ENCODE assay signal across 29 cellular contexts in the genomic region with DNA sequence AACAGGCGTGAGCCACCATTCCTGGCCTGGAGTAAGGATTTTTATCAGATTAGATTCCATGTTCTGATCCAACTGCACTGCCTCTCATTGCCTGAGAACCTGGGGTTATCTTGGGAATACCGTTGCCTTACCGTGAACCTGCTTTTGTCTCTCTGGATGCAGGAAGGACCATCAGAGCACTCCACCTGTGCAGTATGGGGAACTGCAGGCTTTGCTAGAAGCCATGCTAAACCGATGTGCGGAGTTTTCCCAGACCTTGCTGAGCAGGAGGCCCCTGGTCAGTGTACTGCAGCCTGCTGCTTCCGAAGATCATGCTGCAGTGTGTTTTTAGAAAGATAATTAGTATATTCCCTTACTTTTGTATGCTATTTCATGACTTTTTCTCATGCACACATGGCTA. TPM values are rescaled to one million over a fixed set of nuclear protein-coding genes. Genes with fewer than 3 reads are reported as not detected.
DNase-seq lines count a peak whose midpoint lies in the region; ATAC-seq, FAIRE-seq and TF ChIP-seq lines count a peak whose summit lies in the region.
"Had no signal": no experiment of that assay in that cellular context is flagged by ENCODE, and none has a peak within 500 bp of the region (broad histone marks: within the 10 kb centered on the region; RNA-seq: fewer than 3 reads in every experiment).

No MANE protein-coding gene starts in this region.

- TF ChIP-seq EP300 in HepG2 (IDR thresholded peaks at IDR 0.05; ENCODE audit: low read depth in 2 of 2, low read length in 2 of 2), result no peak
- TF ChIP-seq EP300 in HepG2 (CRISPR knock-in tag; IDR thresholded peaks at IDR 0.05; ENCODE audit: borderline replicate concordance), result no peak

- H3K27ac Mint-ChIP-seq in activated naive CD4-positive, alpha-beta T cell treated with anti-CD3 and anti-CD28 coated beads for 36 hours, result no peak overlapping the region
- H3K27ac Mint-ChIP-seq: activated B cell treated with CpG ODN at 0.5 μM for 24 hours; activated CD4-positive, alpha-beta T cell treated with anti-CD3 and anti-CD28 coated beads, Interleukin-2, amount 10 ng/mL, durations not matched to agents 7 days and 5 days; activated naive CD4-positive, alpha-beta T cell treated with anti-CD3 and anti-CD28 coated beads, Interleukin-2, amount 50 U/mL, for 72 hours; CD4-positive, alpha-beta T cell; IgD-negative memory B cell had no signal

- no peak for TF ChIP-seq CTCF in HepG2 (CRISPR knock-in tag; IDR thresholded peaks at IDR 0.05)
- no peak for TF ChIP-seq CTCF in right lobe of liver (IDR thresholded peaks at IDR 0.05)
- TF ChIP-seq CTCF in WERI-Rb-1 (IDR thresholded peaks at IDR 0.05; ENCODE audit: low read depth, low read length), result peak; percentile 60
- no peak for TF ChIP-seq CTCF in uterus (IDR thresholded peaks at IDR 0.05)

- peaks cover 6% of the 10 kb centered on the region for H3K4me1 Mint-ChIP-seq in activated naive CD4-positive, alpha-beta T cell treated with anti-CD3 and anti-CD28 coated beads for 36 hours (ENCODE audit: low read depth)

- H2AFZ ChIP-seq in HepG2 (ENCODE audit: low read length), result no peak overlapping the region

- CTCF ChIA-PET in HepG2 (lab: Yijun Ruan, JAX; ENCODE audit: low intra/inter-chr PET ratio, low total read pairs), result no interaction called here
- CTCF ChIA-PET in activated naive CD4-positive, alpha-beta T cell treated with anti-CD3 and anti-CD28 coated beads for 36 hours (lab: Charles Lee), result interaction anchor here (0.6 kb wide), 1 partner anchor 127 kb away, joined by 3 read pairs; no protein-coding TSS in a partner anchor

- H3K4me1 ChIP-seq in HepG2 (ENCODE audit: insufficient read depth, low read length) (no peaks in the 10 kb centered on the region), right lobe of liver (no peaks in the 10 kb centered on the region), uterus (no peaks in the 10 kb centered on the region)
- H3K4me1 ChIP-seq: left ventricle myocardium inferior, right atrium auricular region had no signal

- DNase-seq in HepG2 (ENCODE audit: low spot score) (no peak), right lobe of liver (no peak), WERI-Rb-1 (peak; percentile 67), iPS DF 4.7 (ENCODE audit: extremely low read depth, low spot score) (peak; percentile 7), uterus (no peak), HT-29 (ENCODE audit: low spot score) (no peak)
- no peak for DNase-seq in activated naive CD4-positive, alpha-beta T cell treated with anti-CD3 and anti-CD28 coated beads for 36 hours
- DNase-seq: activated B cell treated with CpG ODN at 0.5 μM for 24 hours; activated CD4-positive, alpha-beta T cell treated with anti-CD3 and anti-CD28 coated beads, Interleukin-2, amount 10 ng/mL, durations not matched to agents 7 days and 5 days; amygdala; CD4-positive, alpha-beta T cell; effector CD4-positive, alpha-beta T cell; HCEC 1CT; hippocampal formation; islet precursor cell; left ventricle myocardium inferior; NCI-H1105 treated with DMSO at 0.1 percent for 48 hours; NCI-H2029; NCI-H226; NCI-H69; stimulated activated naive CD4-positive, alpha-beta T cell treated with Interleukin-2 at 50 U/mL for 16 hours had no signal

- no peaks in the 10 kb centered on the region for H3K27me3 Mint-ChIP-seq in activated naive CD4-positive, alpha-beta T cell treated with anti-CD3 and anti-CD28 coated beads for 36 hours (ENCODE audit: low read depth)
- H3K27me3 Mint-ChIP-seq: activated B cell treated with CpG ODN at 0.5 μM for 24 hours, IgD-negative memory B cell had no signal

- intact Hi-C loops in HepG2 (cut with micrococcal nuclease; ENCODE audit: unreplicated experiment), result no loop called here
- intact Hi-C loops in right lobe of liver (cut with DNase I), result loop anchor here in 1 of 2 donors (10.0 kb wide), 1 partner anchor 202 kb away; a partner anchor contains a TSS
- intact Hi-C loops in activated naive CD4-positive, alpha-beta T cell treated with anti-CD3 and anti-CD28 coated beads for 36 hours (cut with micrococcal nuclease), result no loop called here
- intact Hi-C loops in uterus (cut with DNase I; ENCODE audit: low total_unique reads), result no loop called here

- in situ Hi-C loops in HepG2 (cut with HindIII; ENCODE audit: extremely low pct_ligation_motif_present, low pct_unique_long_range_greater_than_20kb), result no loop called here

- peak; percentile 86 for ATAC-seq in HepG2
- ATAC-seq in right lobe of liver, result no peak
- ATAC-seq: activated naive CD4-positive, alpha-beta T cell treated with anti-CD3 and anti-CD28 coated beads, Interleukin-2, amount 50 U/mL, for 72 hours; GM12878 had no signal

- TF ChIP-seq POLR2A in HepG2 (IDR thresholded peaks at IDR 0.05; ENCODE audit: insufficient read depth in 1 of 2, low read depth in 2 of 2, low read length in 2 of 2), result no peak
- TF ChIP-seq POLR2A in right lobe of liver (IDR thresholded peaks at IDR 0.05), result no peak
- TF ChIP-seq POLR2A in uterus (IDR thresholded peaks at IDR 0.05), result no peak

- H3K27ac ChIP-seq in HepG2 (ENCODE audit: extremely low read length, insufficient read depth, low read length) (no peak overlapping the region), right lobe of liver (no peak overlapping the region), WERI-Rb-1 (no peak overlapping the region), uterus (no peak overlapping the region)
- H3K27ac ChIP-seq: epithelial cell of prostate, left ventricle myocardium inferior, right atrium auricular region had no signal

- no peaks in the 10 kb centered on the region for H4K20me1 ChIP-seq in HepG2 (ENCODE audit: insufficient read depth, low read length)

- POLR2A ChIA-PET in HepG2 (lab: Yijun Ruan, JAX), result no interaction called here

- H3K4me2 ChIP-seq in HepG2 (ENCODE audit: low read depth, low read length), result no peak overlapping the region
- H3K4me2 ChIP-seq: smooth muscle cell had no signal

- H3K27me3 ChIP-seq in HepG2 (ENCODE audit: control insufficient read depth in 1 of 2, insufficient read depth in 2 of 2, low read length in 2 of 2) (peaks cover 0 to 12% of the 10 kb centered on the region in 2 experiments; a peak in 2 of 5 replicates), right lobe of liver (no peaks in the 10 kb centered on the region), WERI-Rb-1 (ENCODE audit: insufficient read depth, low read depth, severe bottlenecking) (no peaks in the 10 kb centered on the region), uterus (no peaks in the 10 kb centered on the region)
- H3K27me3 ChIP-seq: right atrium auricular region had no signal

- H3K36me3 ChIP-seq in HepG2 (replicated peaks in 1 of 2; ENCODE audit: control insufficient read depth in 1 of 2, insufficient read depth in 2 of 2, low read length in 2 of 2) (no peaks in the 10 kb centered on the region), right lobe of liver (no peaks in the 10 kb centered on the region), WERI-Rb-1 (no peaks in the 10 kb centered on the region), uterus (no peaks in the 10 kb centered on the region)
- H3K36me3 ChIP-seq: left ventricle myocardium inferior, right atrium auricular region had no signal

- 7% methylated on average over 6 of the region's 6 CpGs for WGBS in HepG2 (ENCODE audit: low lambda C conversion rate)
- WGBS in right lobe of liver (ENCODE audit: insufficient coverage, low coverage, low lambda C conversion rate, missing lambda C conversion rate), result 42% methylated on average over 6 of the region's 6 CpGs

- FAIRE-seq in HepG2 (lab: Jason Lieb, UNC), result no peak
- FAIRE-seq: GM12878, RCC 7860 had no signal

- H3K4me3 ChIP-seq in HepG2 (replicated peaks in 1 of 3; ENCODE audit: insufficient read depth in 1 of 3, low read depth in 2 of 3, low read length in 3 of 3), result no peak overlapping the region
- H3K4me3 ChIP-seq in right lobe of liver, result no peak overlapping the region
- peak overlapping the region; percentile 6; the same call in 1 of the 2 replicates for H3K4me3 ChIP-seq in WERI-Rb-1 (ENCODE audit: low read depth, low read length)
- H3K4me3 ChIP-seq in uterus, result no peak overlapping the region
- H3K4me3 ChIP-seq: GM12878, left ventricle myocardium inferior, right atrium auricular region, smooth muscle cell had no signal

- no peak for TF ChIP-seq RAD21 in HepG2 (CRISPR knock-in tag; IDR thresholded peaks at IDR 0.05)

- H3K9me3 Mint-ChIP-seq in activated naive CD4-positive, alpha-beta T cell treated with anti-CD3 and anti-CD28 coated beads for 36 hours, result no peaks in the 10 kb centered on the region
- H3K9me3 Mint-ChIP-seq: activated B cell treated with CpG ODN at 0.5 μM for 24 hours; activated CD4-positive, alpha-beta T cell treated with anti-CD3 and anti-CD28 coated beads, Interleukin-2, amount 10 ng/mL, durations not matched to agents 7 days and 5 days; activated naive CD4-positive, alpha-beta T cell treated with anti-CD3 and anti-CD28 coated beads, Interleukin-2, amount 50 U/mL, for 72 hours; CD4-positive, alpha-beta T cell; IgD-negative memory B cell had no signal

- no peaks in the 10 kb centered on the region for H3K36me3 Mint-ChIP-seq in activated naive CD4-positive, alpha-beta T cell treated with anti-CD3 and anti-CD28 coated beads for 36 hours (ENCODE audit: low read depth)
- H3K36me3 Mint-ChIP-seq: activated naive CD4-positive, alpha-beta T cell treated with anti-CD3 and anti-CD28 coated beads, Interleukin-2, amount 50 U/mL, for 72 hours; IgD-negative memory B cell had no signal

- H3K9me3 ChIP-seq in HepG2 (ENCODE audit: low read length) (no peaks in the 10 kb centered on the region), right lobe of liver (no peaks in the 10 kb centered on the region), WERI-Rb-1 (ENCODE audit: severe bottlenecking) (no peaks in the 10 kb centered on the region), uterus (no peaks in the 10 kb centered on the region)
- H3K9me3 ChIP-seq: left ventricle myocardium inferior, right atrium auricular region had no signal

- H3K79me2 ChIP-seq in HepG2 (ENCODE audit: insufficient read depth, low read length), result no peaks in the 10 kb centered on the region

- no peak overlapping the region for H3K9ac ChIP-seq in HepG2 (ENCODE audit: insufficient read depth, low read depth, low read length)

- BruUV-seq in HepG2 (replicated peaks; lab: Mats Ljungman, UMichigan), result no TSS peak

- H3K4me3 Mint-ChIP-seq in activated naive CD4-positive, alpha-beta T cell treated with anti-CD3 and anti-CD28 coated beads for 36 hours, result no peak overlapping the region
- H3K4me3 Mint-ChIP-seq: activated B cell treated with CpG ODN at 0.5 μM for 24 hours; activated CD4-positive, alpha-beta T cell treated with anti-CD3 and anti-CD28 coated beads, Interleukin-2, amount 10 ng/mL, durations not matched to agents 7 days and 5 days; CD4-positive, alpha-beta T cell had no signal

RNA-seq across cellular contexts. Expression of a gene that starts 43.6 kb away (rescaled TPM):
- total RNA-seq in HepG2 (2016; rRNA removed; fragmentation: Illumina TruSeq; extraction: Trizol) (0.53 and 0.75 TPM in 2 replicates), right lobe of liver (1 to 10 TPM in 1 of 6 experiments, under 1 TPM in 5; 0.37 to 1.0 (median 0.60) TPM), uterus (1 to 10 TPM in 1 of 4 donors, under 1 TPM in 1, not detected in 2; 0.70 to 1.9 TPM)
- 0.44 and 0.61 TPM in 2 replicates for total RNA-seq in HepG2 (2016; cell fraction: cytosol; rRNA removed; fragmentation: Illumina TruSeq; extraction: Trizol; ENCODE audit: low read depth)
- total RNA-seq in HepG2 (2016; cell fraction: insoluble cytoplasmic fraction; rRNA removed; fragmentation: Illumina TruSeq; extraction: Trizol), result 0.89 and 1.8 TPM in 2 replicates
- 0.37 and 1.00 TPM in 2 replicates for total RNA-seq in HepG2 (2016; cell fraction: membrane; rRNA removed; fragmentation: Illumina TruSeq; extraction: Trizol)
- total RNA-seq in HepG2 (2016; cell fraction: nucleus; rRNA removed; fragmentation: Illumina TruSeq; extraction: Trizol), result 1.1 and 1.6 TPM in 2 replicates
- 1.9 and 2.7 TPM in 2 replicates for polyA plus RNA-seq in HepG2 (2011; rRNA removed)
- 2.4 and 3.3 TPM in 2 replicates for polyA plus RNA-seq in HepG2 (2011; cell fraction: cytosol; rRNA removed)
- 2.4 and 4.4 TPM in 2 replicates for polyA plus RNA-seq in HepG2 (2011; cell fraction: nucleus; rRNA removed)
- polyA plus RNA-seq in HepG2 (2012), result 0.65 and 2.0 TPM in 2 replicates
- polyA plus RNA-seq in HepG2 (2016; cell fraction: cytosol; fragmentation: Illumina TruSeq; extraction: Trizol; ENCODE audit: low read depth), result 0.29 and 0.57 TPM in 2 replicates
- 0.39 and 0.81 TPM in 2 replicates for polyA plus RNA-seq in HepG2 (2016; cell fraction: insoluble cytoplasmic fraction; fragmentation: Illumina TruSeq; extraction: Trizol; ENCODE audit: low read depth)
- 0.72 and 0.74 TPM in 2 replicates for polyA plus RNA-seq in HepG2 (2016; cell fraction: membrane; fragmentation: Illumina TruSeq; extraction: Trizol; ENCODE audit: low read depth)
- polyA plus RNA-seq in HepG2 (2016; cell fraction: nucleus; fragmentation: Illumina TruSeq; extraction: Trizol; ENCODE audit: insufficient read depth, low read depth), result 1.9 TPM in 1 of 2 replicates, not detected in the other
- polyA minus RNA-seq in HepG2 (2011; rRNA and poly(A)+ RNA removed; ENCODE audit: low replicate concordance), result 0.21 and 1.5 TPM in 2 replicates
- not detected in 2 replicates for polyA minus RNA-seq in HepG2 (2011; cell fraction: cytosol; rRNA and poly(A)+ RNA removed)
- polyA minus RNA-seq in HepG2 (2011; cell fraction: nucleus; rRNA and poly(A)+ RNA removed), result 1.3 and 2.4 TPM in 2 replicates
- 10 to 100 TPM; 28.4 to 28.8 TPM for total RNA-seq in activated naive CD4-positive, alpha-beta T cell treated with anti-CD3 and anti-CD28 coated beads for 36 hours
- not detected in 2 replicates for total RNA-seq in HT-29 (2014; rRNA removed; shearing (Covaris generic))
- total RNA-seq: temporal lobe had no signal

RNA-seq across cellular contexts. Expression of a gene that starts 54.3 kb away (rescaled TPM):
- total RNA-seq in HepG2 (2016; rRNA removed; fragmentation: Illumina TruSeq; extraction: Trizol), result 203 and 276 TPM in 2 replicates
- total RNA-seq in HepG2 (2016; cell fraction: cytosol; rRNA removed; fragmentation: Illumina TruSeq; extraction: Trizol; ENCODE audit: low read depth), result 81.0 and 91.5 TPM in 2 replicates
- total RNA-seq in HepG2 (2016; cell fraction: insoluble cytoplasmic fraction; rRNA removed; fragmentation: Illumina TruSeq; extraction: Trizol), result 199 and 275 TPM in 2 replicates
- 122 and 129 TPM in 2 replicates for total RNA-seq in HepG2 (2016; cell fraction: membrane; rRNA removed; fragmentation: Illumina TruSeq; extraction: Trizol)
- total RNA-seq in HepG2 (2016; cell fraction: nucleus; rRNA removed; fragmentation: Illumina TruSeq; extraction: Trizol), result 62.6 and 67.0 TPM in 2 replicates
- polyA plus RNA-seq in HepG2 (2011; rRNA removed), result 287 and 294 TPM in 2 replicates
- 300 and 301 TPM in 2 replicates for polyA plus RNA-seq in HepG2 (2011; cell fraction: cytosol; rRNA removed)
- 84.3 and 96.7 TPM in 2 replicates for polyA plus RNA-seq in HepG2 (2011; cell fraction: nucleus; rRNA removed)
- polyA plus RNA-seq in HepG2 (2012), result 185 and 224 TPM in 2 replicates
- polyA plus RNA-seq in HepG2 (2016; cell fraction: cytosol; fragmentation: Illumina TruSeq; extraction: Trizol; ENCODE audit: low read depth), result 108 and 124 TPM in 2 replicates
- polyA plus RNA-seq in HepG2 (2016; cell fraction: insoluble cytoplasmic fraction; fragmentation: Illumina TruSeq; extraction: Trizol; ENCODE audit: low read depth), result 406 and 429 TPM in 2 replicates
- 153 and 154 TPM in 2 replicates for polyA plus RNA-seq in HepG2 (2016; cell fraction: membrane; fragmentation: Illumina TruSeq; extraction: Trizol; ENCODE audit: low read depth)
- 168 and 172 TPM in 2 replicates for polyA plus RNA-seq in HepG2 (2016; cell fraction: nucleus; fragmentation: Illumina TruSeq; extraction: Trizol; ENCODE audit: insufficient read depth, low read depth)
- polyA minus RNA-seq in HepG2 (2011; rRNA and poly(A)+ RNA removed; ENCODE audit: low replicate concordance), result 181 and 279 TPM in 2 replicates
- 72.6 and 78.5 TPM in 2 replicates for polyA minus RNA-seq in HepG2 (2011; cell fraction: cytosol; rRNA and poly(A)+ RNA removed)
- 35.0 and 35.4 TPM in 2 replicates for polyA minus RNA-seq in HepG2 (2011; cell fraction: nucleus; rRNA and poly(A)+ RNA removed)
- total RNA-seq in right lobe of liver, result 10 to 100 TPM; 43.1 to 65.4 (median 50.1) TPM
- total RNA-seq in activated naive CD4-positive, alpha-beta T cell treated with anti-CD3 and anti-CD28 coated beads for 36 hours, result 100 to 1,000 TPM; 265 to 277 TPM
- total RNA-seq in uterus, result 100 to 1,000 TPM in 2 of 4 donors, 10 to 100 TPM in 2; 62.1 to 136 (median 96.2) TPM
- 104 and 118 TPM in 2 replicates for total RNA-seq in HT-29 (2014; rRNA removed; shearing (Covaris generic))

RNA-seq across cellular contexts. Expression of a gene that starts 57.6 kb away (rescaled TPM):
- total RNA-seq in HepG2 (2016; rRNA removed; fragmentation: Illumina TruSeq; extraction: Trizol), result 11.3 and 17.4 TPM in 2 replicates
- 40.7 and 41.5 TPM in 2 replicates for total RNA-seq in HepG2 (2016; cell fraction: cytosol; rRNA removed; fragmentation: Illumina TruSeq; extraction: Trizol; ENCODE audit: low read depth)
- 11.5 and 17.3 TPM in 2 replicates for total RNA-seq in HepG2 (2016; cell fraction: insoluble cytoplasmic fraction; rRNA removed; fragmentation: Illumina TruSeq; extraction: Trizol)
- 12.5 and 13.5 TPM in 2 replicates for total RNA-seq in HepG2 (2016; cell fraction: membrane; rRNA removed; fragmentation: Illumina TruSeq; extraction: Trizol)
- 21.6 and 24.7 TPM in 2 replicates for total RNA-seq in HepG2 (2016; cell fraction: nucleus; rRNA removed; fragmentation: Illumina TruSeq; extraction: Trizol)
- 4.8 and 5.6 TPM in 2 replicates for polyA plus RNA-seq in HepG2 (2011; rRNA removed)
- polyA plus RNA-seq in HepG2 (2011; cell fraction: cytosol; rRNA removed), result 3.7 and 5.6 TPM in 2 replicates
- 6.9 and 7.1 TPM in 2 replicates for polyA plus RNA-seq in HepG2 (2011; cell fraction: nucleus; rRNA removed)
- polyA plus RNA-seq in HepG2 (2012), result 2.7 and 2.8 TPM in 2 replicates
- 1.8 and 2.0 TPM in 2 replicates for polyA plus RNA-seq in HepG2 (2016; cell fraction: cytosol; fragmentation: Illumina TruSeq; extraction: Trizol; ENCODE audit: low read depth)
- polyA plus RNA-seq in HepG2 (2016; cell fraction: insoluble cytoplasmic fraction; fragmentation: Illumina TruSeq; extraction: Trizol; ENCODE audit: low read depth), result 4.4 TPM in 2 replicates
- 2.2 and 2.7 TPM in 2 replicates for polyA plus RNA-seq in HepG2 (2016; cell fraction: membrane; fragmentation: Illumina TruSeq; extraction: Trizol; ENCODE audit: low read depth)
- polyA plus RNA-seq in HepG2 (2016; cell fraction: nucleus; fragmentation: Illumina TruSeq; extraction: Trizol; ENCODE audit: insufficient read depth, low read depth), result 18.6 and 19.9 TPM in 2 replicates
- polyA minus RNA-seq in HepG2 (2011; rRNA and poly(A)+ RNA removed; ENCODE audit: low replicate concordance), result 14.6 and 21.4 TPM in 2 replicates
- 9.4 and 9.7 TPM in 2 replicates for polyA minus RNA-seq in HepG2 (2011; cell fraction: cytosol; rRNA and poly(A)+ RNA removed)
- polyA minus RNA-seq in HepG2 (2011; cell fraction: nucleus; rRNA and poly(A)+ RNA removed), result 6.3 and 8.3 TPM in 2 replicates
- total RNA-seq in right lobe of liver, result 1 to 10 TPM; 2.6 to 5.2 (median 3.4) TPM
- 10 to 100 TPM; 17.0 to 19.3 TPM for total RNA-seq in activated naive CD4-positive, alpha-beta T cell treated with anti-CD3 and anti-CD28 coated beads for 36 hours
- total RNA-seq in uterus, result 10 to 100 TPM in 2 of 4 donors, 1 to 10 TPM in 2; 4.1 to 24.3 (median 11.0) TPM
- 12.2 and 14.6 TPM in 2 replicates for total RNA-seq in HT-29 (2014; rRNA removed; shearing (Covaris generic))

Comparison
In these comparisons a context has a peak if more than half of its experiments do, and no peak if none do; other contexts are left out.
1. DNase-seq: peak in WERI-Rb-1 (single experiment) and iPS DF 4.7 (single experiment); none in HepG2 (single experiment), right lobe of liver (0 of 3), activated naive CD4-positive, alpha-beta T cell treated with anti-CD3 and anti-CD28 coated beads for 36 hours (single experiment), uterus (0 of 2) and HT-29 (single experiment).
2. RNA of a gene that starts 43.6 kb away (total RNA-seq): 28.4 to 28.8 TPM in activated naive CD4-positive, alpha-beta T cell treated with anti-CD3 and anti-CD28 coated beads for 36 hours; 0.37 to 1.8 TPM in HepG2, 0.70 to 1.9 TPM in uterus, 0.37 to 1.0 TPM in right lobe of liver and not detected in HT-29; every median in the first group is over 10 times any median in the second.